Comparison of ENCODE assay signal across 21 cellular contexts in genomic region chr1:15399710-15400109, GRCh38. TPM values are rescaled to one million over a fixed set of nuclear protein-coding genes. Genes with fewer than 3 reads are reported as not detected.
A peak's percentile ranks its signal among the peaks of the same experiment; 100 is the strongest.
DNase-seq lines count a peak whose midpoint lies in the region; ATAC-seq, FAIRE-seq and TF ChIP-seq lines count a peak whose summit lies in the region.
"Had no signal": no experiment of that assay in that cellular context is flagged by ENCODE, and none has a peak within 500 bp of the region (broad histone marks: within the 10 kb centered on the region; RNA-seq: fewer than 3 reads in every experiment).

No MANE protein-coding gene starts in this region.

- no peaks in the 10 kb centered on the region for H4K20me1 ChIP-seq in astrocyte (ENCODE audit: insufficient read depth, low read length)

- no peaks in the 10 kb centered on the region for H3K36me3 ChIP-seq in astrocyte (ENCODE audit: insufficient read depth, low read length)

- no peak overlapping the region for H3K27ac ChIP-seq in astrocyte (ENCODE audit: low read depth, low read length)
- H3K27ac ChIP-seq: 22Rv1, GM23248 had no signal

- no peaks in the 10 kb centered on the region for H3K27me3 ChIP-seq in astrocyte (ENCODE audit: insufficient read depth, low read length)

- peak; percentile 10 for ATAC-seq in esophagus mucosa
- ATAC-seq in natural killer cell treated with Interleukin-12 subunit alpha and Interleukin-12 subunit beta and Interleukin-15 and Interleukin-18, amount 100 ng/mL, for 72 hours: no peak
- no peak for ATAC-seq in GM18505 (IDR thresholded peaks at IDR 0.05; ENCODE audit: unreplicated experiment)
- ATAC-seq: CD8-positive, alpha-beta T cell; HepG2 had no signal

- no peak overlapping the region for H3K9ac ChIP-seq in astrocyte (ENCODE audit: low read length)
- H3K9ac ChIP-seq: GM23248 had no signal

- peaks cover 13% of the 10 kb centered on the region for H3K27me3 Mint-ChIP-seq in astrocyte (ENCODE audit: low read depth, unreplicated experiment)
- no peaks in the 10 kb centered on the region for H3K27me3 Mint-ChIP-seq in natural killer cell treated with Interleukin-12 subunit alpha and Interleukin-12 subunit beta and Interleukin-15 and Interleukin-18, amount 100 ng/mL, for 72 hours

- H3K27ac Mint-ChIP-seq in astrocyte (ENCODE audit: unreplicated experiment): no peak overlapping the region
- peak overlapping the region; percentile 61 to 84 for H3K27ac Mint-ChIP-seq in natural killer cell treated with Interleukin-12 subunit alpha and Interleukin-12 subunit beta and Interleukin-15 and Interleukin-18, amount 100 ng/mL, for 72 hours
- H3K27ac Mint-ChIP-seq: CD14-positive monocyte had no signal

- no peak overlapping the region for H3K4me3 Mint-ChIP-seq in astrocyte (ENCODE audit: unreplicated experiment)
- no peak overlapping the region for H3K4me3 Mint-ChIP-seq in natural killer cell treated with Interleukin-12 subunit alpha and Interleukin-12 subunit beta and Interleukin-15 and Interleukin-18, amount 100 ng/mL, for 72 hours
- H3K4me3 Mint-ChIP-seq: CD14-positive monocyte; CD8-positive, alpha-beta T cell had no signal

- H3K9me3 Mint-ChIP-seq in astrocyte (ENCODE audit: unreplicated experiment): peaks cover 6% of the 10 kb centered on the region
- H3K9me3 Mint-ChIP-seq in natural killer cell treated with Interleukin-12 subunit alpha and Interleukin-12 subunit beta and Interleukin-15 and Interleukin-18, amount 100 ng/mL, for 72 hours: peaks cover 3% of the 10 kb centered on the region

- no peak overlapping the region for H2AFZ ChIP-seq in astrocyte (ENCODE audit: low read depth, low read length)
- H2AFZ ChIP-seq: GM23248 had no signal

- no peaks in the 10 kb centered on the region for H3K4me1 ChIP-seq in astrocyte (ENCODE audit: insufficient read depth, low read length)

- in situ Hi-C loops in GM13976 (cut with MboI; ENCODE audit: low sequenced_read_pairs, unreplicated experiment): no loop called here

- H3K79me2 ChIP-seq in astrocyte (ENCODE audit: insufficient read depth, low read length): no peaks in the 10 kb centered on the region

- no peaks in the 10 kb centered on the region for H3K36me3 Mint-ChIP-seq in astrocyte (ENCODE audit: low read depth, unreplicated experiment)
- H3K36me3 Mint-ChIP-seq in natural killer cell treated with Interleukin-12 subunit alpha and Interleukin-12 subunit beta and Interleukin-15 and Interleukin-18, amount 100 ng/mL, for 72 hours: peaks cover 6% of the 10 kb centered on the region
- H3K36me3 Mint-ChIP-seq: CD14-positive monocyte; CD8-positive, alpha-beta T cell had no signal

- DNase-seq in DMS53 (lab: John Stamatoyannopoulos, UW) (peak; percentile 12), DMS53 treated with DMSO at 0.1 percent for 48 hours (lab: John Stamatoyannopoulos, UW; ENCODE audit: unreplicated experiment) (no peak), astrocyte (ENCODE audit: low read depth) (peak; percentile 31), SHP77 treated with DMSO at 0.1 percent for 48 hours (lab: John Stamatoyannopoulos, UW) (no peak), GM13976 (ENCODE audit: low spot score) (no peak)
- DNase-seq in natural killer cell treated with Interleukin-12 subunit alpha and Interleukin-12 subunit beta and Interleukin-15 and Interleukin-18, amount 100 ng/mL, for 72 hours (ENCODE audit: low spot score): no peak
- DNase-seq: CD8-positive, alpha-beta T cell; COR-L47; DMS153; GF-D8; GM23248; H7 had no signal

- H3K9me3 ChIP-seq in astrocyte (ENCODE audit: insufficient read depth, low read depth, low read length): no peaks in the 10 kb centered on the region

- TF ChIP-seq CTCF in astrocyte (IDR thresholded peaks at IDR 0.05; ENCODE audit: insufficient read depth, low read depth, low read length) (no peak), GM13976 (IDR thresholded peaks at IDR 0.05; ENCODE audit: borderline replicate concordance, control extremely low read depth, extremely low read depth, insufficient read depth, missing control alignments) (no peak)

- H3K4me3 ChIP-seq in astrocyte (ENCODE audit: insufficient read depth, low read depth, low read length): no peak overlapping the region
- H3K4me3 ChIP-seq: GM23248 had no signal

- FAIRE-seq in astrocyte (lab: Jason Lieb, UNC): no peak
- FAIRE-seq: D721Med, GM18507, HepG2, HTR-8/SVneo had no signal

- no peaks in the 10 kb centered on the region for H3K4me1 Mint-ChIP-seq in astrocyte (ENCODE audit: low read depth, unreplicated experiment)
- peaks cover 21 to 41% of the 10 kb centered on the region in 2 donors for H3K4me1 Mint-ChIP-seq in natural killer cell treated with Interleukin-12 subunit alpha and Interleukin-12 subunit beta and Interleukin-15 and Interleukin-18, amount 100 ng/mL, for 72 hours (ENCODE audit: low read depth in 2 of 2)
- H3K4me1 Mint-ChIP-seq: CD14-positive monocyte had no signal

- H3K4me2 ChIP-seq in astrocyte (ENCODE audit: low read length): no peak overlapping the region

- no peak for TF ChIP-seq POLR2A in GM18505 (IDR thresholded peaks at IDR 0.05; ENCODE audit: borderline replicate concordance, extremely low read depth, insufficient read depth, insufficient read length)

RNA-seq across cellular contexts. Expression of gene EFHD2, which starts 10.0 kb away (rescaled TPM):
- total RNA-seq in astrocyte (26.0 and 27.2 TPM in 2 replicates), esophagus mucosa (38.3 TPM)
- 100 to 1,000 TPM; 164 to 185 TPM for total RNA-seq in natural killer cell treated with Interleukin-12 subunit alpha and Interleukin-12 subunit beta and Interleukin-15 and Interleukin-18, amount 100 ng/mL, for 72 hours

RNA-seq across cellular contexts. Expression of gene CTRC, which starts 38.5 kb away (rescaled TPM):
- total RNA-seq in astrocyte (not detected in 2 replicates), esophagus mucosa (not detected)
- total RNA-seq in natural killer cell treated with Interleukin-12 subunit alpha and Interleukin-12 subunit beta and Interleukin-15 and Interleukin-18, amount 100 ng/mL, for 72 hours: 1 to 10 TPM in 1 of 2 donors, under 1 TPM in 1; 0.53 to 2.3 TPM
- total RNA-seq: GM23248, H7, HepG2 had no signal

RNA-seq across cellular contexts. Expression of gene CELA2A, which starts 56.8 kb away (rescaled TPM):
- not detected in 2 replicates for total RNA-seq in astrocyte
- total RNA-seq in esophagus mucosa: 0.36 TPM
- total RNA-seq in natural killer cell treated with Interleukin-12 subunit alpha and Interleukin-12 subunit beta and Interleukin-15 and Interleukin-18, amount 100 ng/mL, for 72 hours: not detected
- total RNA-seq: A673; CD8-positive, alpha-beta T cell; GM23248; H7; HepG2 had no signal

Comparison
In these comparisons a context has a peak if more than half of its experiments do, and no peak if none do; other contexts are left out.
1. DNase-seq: peak in DMS53 (single experiment) and astrocyte (single experiment); none in DMS53 treated with DMSO at 0.1 percent for 48 hours (single experiment), natural killer cell treated with Interleukin-12 subunit alpha and Interleukin-12 subunit beta and Interleukin-15 and Interleukin-18, amount 100 ng/mL, for 72 hours (single experiment), SHP77 treated with DMSO at 0.1 percent for 48 hours (single experiment) and GM13976 (single experiment).